8 cellular contexts compared by ENCODE assay signal in genomic region chrX:104166735-104167436, GRCh38. TPM values are rescaled to one million over a fixed set of nuclear protein-coding genes. Genes with fewer than 3 reads are reported as not detected.
A peak's percentile ranks its signal among the peaks of the same experiment; 100 is the strongest.
DNase-seq lines count a peak whose midpoint lies in the region; ATAC-seq, FAIRE-seq and TF ChIP-seq lines count a peak whose summit lies in the region.

No MANE protein-coding gene starts in this region.

- peaks cover 4% of the 10 kb centered on the region; the same call in 1 of the 2 replicates for H3K36me3 ChIP-seq in OCI-LY7 (ENCODE audit: insufficient read depth, low read length)
- no peaks in the 10 kb centered on the region for H3K36me3 ChIP-seq in endothelial cell of umbilical vein (ENCODE audit: control insufficient read depth in 2 of 2, extremely low read depth in 1 of 2, insufficient read depth in 2 of 2, low read length in 2 of 2)

- H3K27me3 ChIP-seq in endothelial cell of umbilical vein (ENCODE audit: control insufficient read depth in 2 of 2, insufficient read depth in 2 of 2, low read length in 2 of 2): no peaks in the 10 kb centered on the region

- CTCF ChIA-PET in OCI-LY7 (lab: Charles Lee; ENCODE audit: unreplicated experiment): no interaction called here
- CTCF ChIA-PET in endothelial cell of umbilical vein (lab: Charles Lee): interaction anchor here (0.7 to 2.9 kb wide), 5 partner anchors 10 to 31 kb away, joined by 3 to 21 read pairs (median 3); partner anchors contain the start of gene SLC25A53

- no peak for TF ChIP-seq POLR2A in endothelial cell of umbilical vein (IDR thresholded peaks at IDR 0.05; ENCODE audit: low read depth, low read length)

- peaks cover 22% of the 10 kb centered on the region for H3K79me2 ChIP-seq in OCI-LY7 (ENCODE audit: insufficient read depth, low read depth, low read length)
- peaks cover 54% of the 10 kb centered on the region for H3K79me2 ChIP-seq in endothelial cell of umbilical vein (ENCODE audit: control insufficient read depth, insufficient read depth, low read length)

- BruUV-seq in OCI-LY7 (replicated peaks; lab: Mats Ljungman, UMichigan) (no TSS peak), endothelial cell of umbilical vein (replicated peaks; lab: Mats Ljungman, UMichigan) (no TSS peak)

- peak overlapping the region; percentile 79 for H3K9ac ChIP-seq in endothelial cell of umbilical vein (replicated peaks; ENCODE audit: extremely low read depth, insufficient read depth, low read length)

- H3K4me1 ChIP-seq in OCI-LY7 (ENCODE audit: insufficient read depth, low read length, poor library complexity, severe bottlenecking) (peaks cover 23% of the 10 kb centered on the region), endothelial cell of umbilical vein (ENCODE audit: control insufficient read depth, extremely low read depth, insufficient read depth, low read length) (peaks cover 12% of the 10 kb centered on the region)

- no peak for DNase-seq in OCI-LY7 (ENCODE audit: low spot score)
- no peak for DNase-seq in endothelial cell of umbilical vein (ENCODE audit: low read depth, low spot score)
- DNase-seq in omental fat pad (ENCODE audit: low spot score): no peak
- no peak for DNase-seq in SIG-M5 (lab: John Stamatoyannopoulos, UW)

- H2AFZ ChIP-seq in OCI-LY7 (ENCODE audit: low read length): peak overlapping the region; percentile 13; the same call in 1 of the 2 replicates
- H2AFZ ChIP-seq in endothelial cell of umbilical vein (ENCODE audit: low read depth, low read length): peak overlapping the region; percentile 39

- TF ChIP-seq CTCF in OCI-LY7 (conservative IDR thresholded peaks at IDR 0.05; ENCODE audit: low read length) (no peak), endothelial cell of umbilical vein (IDR thresholded peaks at IDR 0.05; ENCODE audit: extremely low read depth in 1 of 2, insufficient read depth in 1 of 2, low read depth in 1 of 2, low read length in 2 of 2) (no peak), omental fat pad (IDR thresholded peaks at IDR 0.05) (no peak)

- no peak for FAIRE-seq in endothelial cell of umbilical vein (lab: Jason Lieb, UNC)

- intact Hi-C loops in OCI-LY7 (cut with micrococcal nuclease; ENCODE audit: unreplicated experiment): loop anchor here (2.0 kb wide), 1 partner anchor 480 kb away; the partner anchor contains the start of gene MORF4L2
- intact Hi-C loops in endothelial cell of umbilical vein (cut with micrococcal nuclease): loop anchor here (1.0 to 2.0 kb wide), 3 partner anchors 11 to 478 kb away; partner anchors contain the start of gene ZCCHC18

- no peaks in the 10 kb centered on the region for H3K9me3 ChIP-seq in OCI-LY7 (ENCODE audit: low read length)
- H3K9me3 ChIP-seq in endothelial cell of umbilical vein (replicated peaks; ENCODE audit: control insufficient read depth, insufficient read depth, low read length): no peaks in the 10 kb centered on the region

- H3K9me2 ChIP-seq in OCI-LY7 (ENCODE audit: insufficient read depth, low read length): no peaks in the 10 kb centered on the region

- H3K4me2 ChIP-seq in OCI-LY7 (ENCODE audit: low read length) (peak overlapping the region; percentile 71), endothelial cell of umbilical vein (ENCODE audit: insufficient read depth, low read length) (peak overlapping the region; percentile 87)

- H3K27ac ChIP-seq in OCI-LY7 (ENCODE audit: low read depth, low read length, poor library complexity, severe bottlenecking) (peak overlapping the region; percentile 14), endothelial cell of umbilical vein (ENCODE audit: insufficient read depth, low read depth, low read length) (peak overlapping the region; percentile 78)

- peak overlapping the region; percentile 94 for H3K4me3 ChIP-seq in OCI-LY7 (ENCODE audit: low read depth, low read length, poor library complexity, severe bottlenecking)
- peak overlapping the region; percentile 70 to 98 (median 88) for H3K4me3 ChIP-seq in endothelial cell of umbilical vein (replicated peaks in 1 of 3; ENCODE audit: insufficient read depth in 1 of 3, low read depth in 1 of 3, low read length in 3 of 3)

- H4K20me1 ChIP-seq in OCI-LY7 (ENCODE audit: insufficient read depth, low read length): no peaks in the 10 kb centered on the region
- no peaks in the 10 kb centered on the region for H4K20me1 ChIP-seq in endothelial cell of umbilical vein (replicated peaks; ENCODE audit: control insufficient read depth, extremely low read depth, insufficient read depth, low read length)

- dilution Hi-C loops in endothelial cell of umbilical vein (cut with MboI; ENCODE audit: extremely low pct_ligation_motif_present, low sequenced_read_pairs): no loop called here

- no peaks in the 10 kb centered on the region for H3K9me1 ChIP-seq in endothelial cell of umbilical vein (replicated peaks; ENCODE audit: control insufficient read depth, extremely low read depth, insufficient read depth, low read length)

- POLR2A ChIA-PET in OCI-LY7 (lab: Charles Lee): interaction anchor here (0.6 to 2.2 kb wide), 4 partner anchors 10 to 797 kb away, joined by 3 to 26 read pairs (median 4); partner anchors contain the start of gene SLC25A53
- POLR2A ChIA-PET in endothelial cell of umbilical vein (lab: Charles Lee): interaction anchor here (2.9 kb wide), 1 partner anchor 10 kb away, joined by 14 read pairs; the partner anchor contains the start of gene SLC25A53

- ATAC-seq in GM19438 (IDR thresholded peaks at IDR 0.05; ENCODE audit: low read depth, unreplicated experiment) (peak; percentile 2), omental fat pad (ENCODE audit: low FRiP score) (peak; percentile 10), HG02571 (IDR thresholded peaks at IDR 0.05; ENCODE audit: unreplicated experiment) (no peak), HG02884 (IDR thresholded peaks at IDR 0.05; ENCODE audit: unreplicated experiment) (no peak), HG02981 (IDR thresholded peaks at IDR 0.05; ENCODE audit: unreplicated experiment) (no peak)

TF ChIP-seq in endothelial cell of umbilical vein, 7 proteins besides CTCF, POLR2A, EP300 and RAD21:
- no peak for TF ChIP-seq POLR2AphosphoS5 (IDR thresholded peaks at IDR 0.05; ENCODE audit: insufficient read depth, low read depth, low read length)
- TF ChIP-seq MAX (IDR thresholded peaks at IDR 0.05; ENCODE audit: insufficient read depth, insufficient read length): no peak
- TF ChIP-seq GATA2 (IDR thresholded peaks at IDR 0.05; ENCODE audit: insufficient read depth, insufficient read length, low read depth, low read length): no peak
- TF ChIP-seq JUN (IDR thresholded peaks at IDR 0.05; ENCODE audit: borderline replicate concordance, insufficient read depth, insufficient read length, low read depth): no peak
- TF ChIP-seq FOS (IDR thresholded peaks at IDR 0.05; ENCODE audit: borderline replicate concordance, insufficient read depth, low read length): no peak
- TF ChIP-seq MYC (IDR thresholded peaks at IDR 0.05; ENCODE audit: low read depth, low read length): no peak
- TF ChIP-seq EZH2 (IDR thresholded peaks at IDR 0.05; ENCODE audit: borderline replicate concordance, low read depth, low read length, severe bottlenecking): no peak
TF ChIP-seq in endothelial cell of umbilical vein: peak in this region for 0.

RNA-seq across cellular contexts. Expression of gene FAM199X, which starts 0.6 kb away (rescaled TPM):
- total RNA-seq in OCI-LY7 (2014; rRNA removed; shearing (Covaris generic)): 10.6 and 10.8 TPM in 2 replicates
- total RNA-seq in OCI-LY7 (2022) (16.0 and 19.2 TPM in 2 replicates), endothelial cell of umbilical vein (16.8 and 18.1 TPM in 2 replicates), omental fat pad (10 to 100 TPM; 24.1 to 52.8 (median 35.9) TPM)
- polyA plus RNA-seq in endothelial cell of umbilical vein: 2.7 and 4.0 TPM in 2 replicates
- polyA plus RNA-seq in endothelial cell of umbilical vein (2011; cell fraction: cytosol; rRNA removed): 3.3 and 3.6 TPM in 2 replicates
- 5.2 and 7.9 TPM in 2 replicates for polyA plus RNA-seq in endothelial cell of umbilical vein (2011; cell fraction: nucleus; rRNA removed)
- polyA plus RNA-seq in endothelial cell of umbilical vein (2012): 15.1 and 19.0 TPM in 2 replicates
- polyA minus RNA-seq in endothelial cell of umbilical vein: 7.9 and 8.6 TPM in 2 replicates
- 9.9 TPM for polyA minus RNA-seq in endothelial cell of umbilical vein (2011; cell fraction: cytosol; rRNA and poly(A)+ RNA removed)
- 5.5 and 7.2 TPM in 2 replicates for polyA minus RNA-seq in endothelial cell of umbilical vein (2011; cell fraction: nucleus; rRNA and poly(A)+ RNA removed)

RNA-seq across cellular contexts. Expression of gene SLC25A53, which starts 10.1 kb away (rescaled TPM):
- 15.6 and 23.1 TPM in 2 replicates for total RNA-seq in OCI-LY7 (2014; rRNA removed; shearing (Covaris generic))
- 4.8 and 5.5 TPM in 2 replicates for total RNA-seq in OCI-LY7 (2022)
- 5.7 and 6.3 TPM in 2 replicates for total RNA-seq in endothelial cell of umbilical vein
- polyA plus RNA-seq in endothelial cell of umbilical vein: 3.0 and 4.6 TPM in 2 replicates
- polyA plus RNA-seq in endothelial cell of umbilical vein (2011; cell fraction: cytosol; rRNA removed): 4.6 and 5.1 TPM in 2 replicates
- polyA plus RNA-seq in endothelial cell of umbilical vein (2011; cell fraction: nucleus; rRNA removed): 5.6 and 5.9 TPM in 2 replicates
- 8.3 TPM in 2 replicates for polyA plus RNA-seq in endothelial cell of umbilical vein (2012)
- polyA minus RNA-seq in endothelial cell of umbilical vein: 5.1 and 11.5 TPM in 2 replicates
- 2.4 TPM for polyA minus RNA-seq in endothelial cell of umbilical vein (2011; cell fraction: cytosol; rRNA and poly(A)+ RNA removed)
- polyA minus RNA-seq in endothelial cell of umbilical vein (2011; cell fraction: nucleus; rRNA and poly(A)+ RNA removed): 3.7 and 5.8 TPM in 2 replicates
- 10 to 100 TPM; 12.9 to 19.9 (median 16.8) TPM for total RNA-seq in omental fat pad

RNA-seq across cellular contexts. Expression of gene ZCCHC18, which starts 54.6 kb away (rescaled TPM):
- 12.1 and 24.5 TPM in 2 replicates for total RNA-seq in OCI-LY7 (2014; rRNA removed; shearing (Covaris generic))
- total RNA-seq in OCI-LY7 (2022) (4.5 and 4.6 TPM in 2 replicates), endothelial cell of umbilical vein (1.6 and 2.3 TPM in 2 replicates), omental fat pad (1 to 10 TPM in 2 of 4 donors, under 1 TPM in 2; 0.31 to 5.0 (median 1.0) TPM)
- 2.5 and 2.7 TPM in 2 replicates for polyA plus RNA-seq in endothelial cell of umbilical vein
- 2.0 and 4.8 TPM in 2 replicates for polyA plus RNA-seq in endothelial cell of umbilical vein (2011; cell fraction: cytosol; rRNA removed)
- polyA plus RNA-seq in endothelial cell of umbilical vein (2011; cell fraction: nucleus; rRNA removed): 10.4 and 11.9 TPM in 2 replicates
- 3.1 and 3.6 TPM in 2 replicates for polyA plus RNA-seq in endothelial cell of umbilical vein (2012)
- 1.2 and 1.9 TPM in 2 replicates for polyA minus RNA-seq in endothelial cell of umbilical vein
- polyA minus RNA-seq in endothelial cell of umbilical vein (2011; cell fraction: cytosol; rRNA and poly(A)+ RNA removed): not detected
- 2.2 and 3.2 TPM in 2 replicates for polyA minus RNA-seq in endothelial cell of umbilical vein (2011; cell fraction: nucleus; rRNA and poly(A)+ RNA removed)

Comparison
In these comparisons a context has a peak if more than half of its experiments do, and no peak if none do; other contexts are left out.
1. ATAC-seq: peak in GM19438 (single experiment) and omental fat pad (single experiment); none in HG02571 (single experiment), HG02884 (single experiment) and HG02981 (single experiment).